ENCODE assay signal across 1 cellular context in genomic region chr7:30476401-30477145, GRCh38.
TF ChIP-seq lines count a peak whose summit lies in the region.

No MANE protein-coding gene starts in this region.

TF ChIP-seq in GM12878, 131 proteins besides CTCF, POLR2A, EP300 and RAD21 (continued from another document):
- no peak for TF ChIP-seq MLLT1 (IDR thresholded peaks at IDR 0.05)
